ENCODE assay signal across 9 cellular contexts in genomic region chr15:75198560-75199346, GRCh38. TPM values are rescaled to one million over a fixed set of nuclear protein-coding genes. Genes with fewer than 3 reads are reported as not detected.
A peak's percentile ranks its signal among the peaks of the same experiment; 100 is the strongest.
DNase-seq lines count a peak whose midpoint lies in the region; ATAC-seq and TF ChIP-seq lines count a peak whose summit lies in the region.
"Had no signal": no experiment of that assay in that cellular context is flagged by ENCODE, and none has a peak within 500 bp of the region (broad histone marks: within the 10 kb centered on the region; RNA-seq: fewer than 3 reads in every experiment).

No MANE protein-coding gene starts in this region.

- H3K27me3 ChIP-seq in HCT116 (ENCODE audit: insufficient read depth, low read length), result no peaks in the 10 kb centered on the region
- no peaks in the 10 kb centered on the region for H3K27me3 ChIP-seq in iPS-15b (ENCODE audit: control insufficient read depth, insufficient read depth, low read length)
- H3K27me3 ChIP-seq in sigmoid colon, result no peaks in the 10 kb centered on the region

- H3K79me2 ChIP-seq in HCT116 (ENCODE audit: insufficient read depth, low read length), result peaks cover 18% of the 10 kb centered on the region

- H3K36me3 ChIP-seq in HCT116 (ENCODE audit: control insufficient read depth in 1 of 2, insufficient read depth in 2 of 2, low read length in 2 of 2), result no peaks in the 10 kb centered on the region
- no peaks in the 10 kb centered on the region for H3K36me3 ChIP-seq in iPS-15b (ENCODE audit: control insufficient read depth, insufficient read depth, low read length)
- no peaks in the 10 kb centered on the region for H3K36me3 ChIP-seq in sigmoid colon

- no peak overlapping the region for H3K4me3 ChIP-seq in HCT116 (replicated peaks in 1 of 2; ENCODE audit: low read depth in 1 of 2, low read length in 2 of 2)
- H3K4me3 ChIP-seq in iPS-15b (ENCODE audit: low read depth, low read length), result peak overlapping the region; percentile 20
- H3K4me3 ChIP-seq in sigmoid colon, result no peak overlapping the region

- TF ChIP-seq EP300 in sigmoid colon (IDR thresholded peaks at IDR 0.05), result no peak

- no peak for TF ChIP-seq RAD21 in HCT116 (IDR thresholded peaks at IDR 0.05; ENCODE audit: low read depth)

- H3K9me3 ChIP-seq in HCT116 (ENCODE audit: control insufficient read depth in 1 of 2, insufficient read depth in 1 of 2, low read depth in 1 of 2, low read length in 2 of 2) (no peaks in the 10 kb centered on the region), iPS-15b (ENCODE audit: control insufficient read depth, insufficient read depth, low read length) (no peaks in the 10 kb centered on the region), sigmoid colon (no peaks in the 10 kb centered on the region)

- no TSS peak for BruUV-seq in HCT116 (replicated peaks; lab: Mats Ljungman, UMichigan)

- intact Hi-C loops in HCT116 (cut with micrococcal nuclease) (no loop called here), sigmoid colon (cut with DNase I) (no loop called here)

- peaks cover 21 to 42% of the 10 kb centered on the region in 2 experiments for H3K4me1 ChIP-seq in HCT116 (ENCODE audit: control insufficient read depth in 1 of 2, insufficient read depth in 2 of 2, low read length in 2 of 2)
- H3K4me1 ChIP-seq in iPS-15b (ENCODE audit: control insufficient read depth, insufficient read depth, low read length), result peaks cover 13% of the 10 kb centered on the region
- peaks cover 0 to 42% (median 37%) of the 10 kb centered on the region in 4 donors for H3K4me1 ChIP-seq in sigmoid colon

- H3K9me2 ChIP-seq in HCT116 (ENCODE audit: insufficient read depth), result no peaks in the 10 kb centered on the region

- CTCF ChIA-PET in HCT116 (lab: Charles Lee), result no interaction called here

- H3K27ac ChIP-seq in HCT116 (ENCODE audit: low read depth, low read length) (no peak overlapping the region), sigmoid colon (no peak overlapping the region)

- H3K4me2 ChIP-seq in HCT116 (ENCODE audit: low read length), result peak overlapping the region; percentile 36

- POLR2A ChIA-PET in HCT116 (lab: Charles Lee), result interaction anchor here (0.6 to 4.2 kb wide), 6 partner anchors 23 to 384 kb away, joined by 3 to 24 read pairs (median 4); partner anchors contain the start of gene PPCDC

- ATAC-seq in HCT116 (no peak), HG03469 (IDR thresholded peaks at IDR 0.05; ENCODE audit: unreplicated experiment) (no peak), HG02798 (IDR thresholded peaks at IDR 0.05; ENCODE audit: poor library complexity, unreplicated experiment) (no peak)

- H2AFZ ChIP-seq in HCT116 (ENCODE audit: low read depth, low read length, poor library complexity, severe bottlenecking), result no peak overlapping the region

- DNase-seq in ELR (ENCODE audit: low read depth) (peak; percentile 49), HCT116 (ENCODE audit: low read depth, low spot score) (peak; percentile 54), SHP77 treated with DMSO at 0.1 percent for 48 hours (lab: John Stamatoyannopoulos, UW) (peak; percentile 93), sigmoid colon (no peak), T1000 (lab: John Stamatoyannopoulos, UW) (no peak)

- TF ChIP-seq CTCF in HCT116 (IDR thresholded peaks at IDR 0.05 in 2 of 3, conservative IDR thresholded peaks at IDR 0.05 in 1 of 3; ENCODE audit: borderline replicate concordance in 1 of 3, insufficient read depth in 1 of 3, low read depth in 2 of 3, low read length in 2 of 3), result no peak
- TF ChIP-seq CTCF in sigmoid colon (IDR thresholded peaks at IDR 0.05), result no peak

- RAD21 ChIA-PET in HCT116 (lab: Charles Lee; ENCODE audit: low non-redundant PET in 1 of 2, low total read pairs in 2 of 2, uncharacterized antibody in 2 of 2, unreplicated experiment in 2 of 2), result no interaction called here

- H4K20me1 ChIP-seq in HCT116 (ENCODE audit: insufficient read depth), result peaks cover 4% of the 10 kb centered on the region; the same call in 1 of the 2 replicates

- TF ChIP-seq POLR2A in HCT116 (IDR thresholded peaks at IDR 0.05; ENCODE audit: borderline replicate concordance, extremely low read depth, insufficient read depth, insufficient read length) (peak; percentile 36), sigmoid colon (IDR thresholded peaks at IDR 0.05) (no peak)

- WGBS in sigmoid colon, 2 donors, result 73 to 84% methylated on average over 3 of the region's 3 CpGs

- H3K9ac ChIP-seq in HCT116 (ENCODE audit: low read length), result no peak overlapping the region
- peak overlapping the region; percentile 26 for H3K9ac ChIP-seq in iPS-15b (ENCODE audit: low read depth, low read length)

TF ChIP-seq in HCT116, 20 proteins besides CTCF, POLR2A, EP300 and RAD21:
- TF ChIP-seq POLR2AphosphoS5 (IDR thresholded peaks at IDR 0.05; ENCODE audit: low read depth, low read length) (peak; percentile 54), CEBPB (IDR thresholded peaks at IDR 0.05; ENCODE audit: low read depth) (no peak), ATF3 (IDR thresholded peaks at IDR 0.05) (no peak)

RNA-seq across cellular contexts. Expression of gene C15orf39, which starts 2.9 kb away (rescaled TPM):
- total RNA-seq in HCT116 (2021; ENCODE audit: unreplicated experiment), result 29.3 TPM
- polyA plus RNA-seq in HCT116 (2012), result 20.8 and 24.4 TPM in 2 replicates
- 10 to 100 TPM in 2 of 4 donors, 1 to 10 TPM in 2; 4.9 to 20.2 (median 12.0) TPM for total RNA-seq in sigmoid colon
- polyA plus RNA-seq in sigmoid colon, result 10 to 100 TPM in 1 of 3 donors, 1 to 10 TPM in 2; 7.8 to 17.2 (median 9.5) TPM

RNA-seq across cellular contexts. Expression of gene GOLGA6C, which starts 59.4 kb away (rescaled TPM):
- not detected for total RNA-seq in HCT116 (2021; ENCODE audit: unreplicated experiment)
- polyA plus RNA-seq in HCT116 (2012), result not detected in 2 replicates
- total RNA-seq in sigmoid colon, result under 1 TPM in 1 of 4 donors, not detected in 3; 0.33 TPM
- not detected for polyA plus RNA-seq in sigmoid colon
- polyA plus RNA-seq: esophagus had no signal

Comparison
In these comparisons a context has a peak if more than half of its experiments do, and no peak if none do; other contexts are left out.
1. DNase-seq: peak in ELR (single experiment), HCT116 (single experiment) and SHP77 treated with DMSO at 0.1 percent for 48 hours (single experiment); none in sigmoid colon (single experiment) and T1000 (single experiment).